ENCODE assay signal across 11 cellular contexts in genomic region chrX:3286196-3286920, GRCh38.
A peak's percentile ranks its signal among the peaks of the same experiment; 100 is the strongest.
DNase-seq lines count a peak whose midpoint lies in the region; TF ChIP-seq lines count a peak whose summit lies in the region.
"Had no signal": no experiment of that assay in that cellular context is flagged by ENCODE, and none has a peak within 500 bp of the region (broad histone marks: within the 10 kb centered on the region; RNA-seq: fewer than 3 reads in every experiment).

No MANE protein-coding gene starts in this region.

- H3K27ac Mint-ChIP-seq in MCF 10A (ENCODE audit: low read depth, unreplicated experiment), result peak overlapping the region; percentile 6

- CTCF ChIA-PET in MCF 10A (lab: Yijun Ruan, JAX), result interaction anchor here (0.5 to 2.1 kb wide), 2 partner anchors 17 to 251 kb away, joined by 4 to 10 read pairs; no protein-coding TSS in a partner anchor

- POLR2A ChIA-PET in MCF 10A (lab: Yijun Ruan, JAX), result interaction anchor here (0.6 to 1.8 kb wide), 12 partner anchors 14 to 262 kb away, joined by 3 to 16 read pairs (median 3); no protein-coding TSS in a partner anchor

- H3K27ac ChIP-seq in breast epithelium, result no peak overlapping the region
- H3K27ac ChIP-seq: left lung had no signal

- intact Hi-C loops in MCF 10A (cut with micrococcal nuclease) (no loop called here), breast epithelium (cut with DNase I; ENCODE audit: low total_unique reads) (no loop called here)

- no peaks in the 10 kb centered on the region for H3K9me3 Mint-ChIP-seq in MCF 10A (ENCODE audit: unreplicated experiment)

- H3K27me3 ChIP-seq in breast epithelium, result no peaks in the 10 kb centered on the region
- H3K27me3 ChIP-seq: left lung had no signal

- peaks cover 34% of the 10 kb centered on the region for H3K4me1 Mint-ChIP-seq in MCF 10A (ENCODE audit: insufficient read depth, unreplicated experiment)

- peak; percentile 85 for DNase-seq in MCF 10A (ENCODE audit: unreplicated experiment)
- no peak for DNase-seq in breast epithelium (ENCODE audit: low spot score in 2 of 2)
- DNase-seq in amniotic epithelial cell (ENCODE audit: low read depth), result peak; percentile 79
- peak; percentile 77 for DNase-seq in iris pigment epithelial cell (ENCODE audit: low read depth)
- DNase-seq in ecto neural progenitor cell (ENCODE audit: low spot score), result no peak
- DNase-seq in GM10266 (ENCODE audit: extremely low spot score), result no peak
- DNase-seq in DMS53 (lab: John Stamatoyannopoulos, UW), result no peak
- DNase-seq in stimulated activated CD4-positive, alpha-beta T cell treated with anti-CD3 and anti-CD28 coated beads, Interleukin-2, amount 100 ng/mL, for 24 hours, result no peak
- DNase-seq: left lung, NCI-H345, SIG-M5 had no signal

- H3K4me3 ChIP-seq in breast epithelium, result no peak overlapping the region
- H3K4me3 ChIP-seq: left lung had no signal

- no peaks in the 10 kb centered on the region for H3K27me3 Mint-ChIP-seq in MCF 10A (ENCODE audit: insufficient read depth, unreplicated experiment)

- no peak for TF ChIP-seq POLR2A in breast epithelium (IDR thresholded peaks at IDR 0.05)

- H3K9me3 ChIP-seq in breast epithelium, result no peaks in the 10 kb centered on the region
- H3K9me3 ChIP-seq: left lung had no signal

- BruUV-seq in MCF 10A (replicated peaks; lab: Mats Ljungman, UMichigan), result no TSS peak

- no peaks in the 10 kb centered on the region for H3K4me1 ChIP-seq in breast epithelium
- H3K4me1 ChIP-seq: left lung had no signal

- peak overlapping the region; percentile 61 for H3K4me3 Mint-ChIP-seq in MCF 10A (ENCODE audit: unreplicated experiment)

- TF ChIP-seq CTCF in MCF 10A (IDR thresholded peaks at IDR 0.05; ENCODE audit: unreplicated experiment), result no peak
- no peak for TF ChIP-seq CTCF in breast epithelium (IDR thresholded peaks at IDR 0.05)
- TF ChIP-seq CTCF in GM10266 (IDR thresholded peaks at IDR 0.05; ENCODE audit: control insufficient read depth, insufficient read depth, low read depth, missing control alignments), result no peak

- no peaks in the 10 kb centered on the region for H3K36me3 Mint-ChIP-seq in MCF 10A (ENCODE audit: insufficient read depth, unreplicated experiment)

- H3K36me3 ChIP-seq in breast epithelium, result no peaks in the 10 kb centered on the region
- H3K36me3 ChIP-seq: left lung had no signal

Comparison
In these comparisons a context has a peak if more than half of its experiments do, and no peak if none do; other contexts are left out.
1. DNase-seq: peak in MCF 10A (single experiment), amniotic epithelial cell (single experiment) and iris pigment epithelial cell (single experiment); none in breast epithelium (0 of 2), ecto neural progenitor cell (single experiment), GM10266 (single experiment), DMS53 (single experiment) and stimulated activated CD4-positive, alpha-beta T cell treated with anti-CD3 and anti-CD28 coated beads, Interleukin-2, amount 100 ng/mL, for 24 hours (0 of 2).